ENCODE assay signal across 12 cellular contexts in the genomic region with DNA sequence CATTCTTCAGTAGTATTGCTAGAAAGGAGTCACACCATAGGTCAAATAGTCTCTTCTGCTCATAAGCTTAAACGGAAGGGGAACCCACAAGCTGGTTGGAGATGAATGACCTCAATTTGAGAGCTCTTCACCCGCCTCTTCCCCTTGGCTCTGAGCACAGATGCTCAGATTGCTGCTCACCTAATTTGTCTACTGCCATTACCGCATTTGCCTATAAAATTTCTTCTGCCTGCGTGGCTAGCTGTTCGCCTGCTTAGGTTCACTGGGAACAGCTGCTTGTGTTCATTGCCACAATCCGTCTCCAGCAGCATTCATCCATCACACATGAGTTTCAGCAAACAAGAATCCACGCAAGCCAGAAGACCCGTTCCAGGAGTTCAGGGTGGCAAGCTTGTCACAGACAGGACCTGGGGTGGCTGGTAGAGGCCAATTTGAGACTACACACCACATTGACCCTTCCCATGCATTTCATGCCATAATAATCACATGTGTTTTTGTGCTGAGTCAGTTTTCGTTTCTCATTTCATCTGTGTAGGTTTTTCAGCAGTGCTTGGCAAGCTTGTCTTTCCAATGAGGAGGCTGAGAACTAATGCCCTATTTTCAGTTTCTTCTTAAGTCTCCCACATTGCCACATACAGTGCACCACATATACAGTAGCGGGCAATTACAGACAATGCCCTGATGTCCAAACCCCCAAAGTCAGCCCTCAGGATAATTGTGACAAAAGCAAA. TPM values are rescaled to one million over a fixed set of nuclear protein-coding genes. Genes with fewer than 3 reads are reported as not detected.
DNase-seq lines count a peak whose midpoint lies in the region; ATAC-seq, FAIRE-seq and TF ChIP-seq lines count a peak whose summit lies in the region.
"Had no signal": no experiment of that assay in that cellular context is flagged by ENCODE, and none has a peak within 500 bp of the region (broad histone marks: within the 10 kb centered on the region; RNA-seq: fewer than 3 reads in every experiment).

No MANE protein-coding gene starts in this region.

- H3K4me3 ChIP-seq in A549: no peak overlapping the region
- H3K4me3 ChIP-seq in WI38 (ENCODE audit: low read depth, low read length): peak overlapping the region; percentile 7; the same call in 1 of the 2 replicates
- H3K4me3 ChIP-seq in MM.1S (ENCODE audit: low read length): no peak overlapping the region

- H3F3A ChIP-seq in MM.1S (ENCODE audit: insufficient read depth, low read length): no peaks in the 10 kb centered on the region

- CTCF ChIA-PET in A549 (lab: Yijun Ruan, JAX): interaction anchor here (0.6 to 1.6 kb wide), 5 partner anchors 57 to 654 kb away, joined by 3 to 4 read pairs (median 4); no protein-coding TSS in a partner anchor

- 88% methylated on average over 10 of the region's 10 CpGs for WGBS in A549 (ENCODE audit: missing lambda C conversion rate)

- no peaks in the 10 kb centered on the region for H4K20me1 ChIP-seq in MM.1S (ENCODE audit: insufficient read depth, low read length)

- no peak for TF ChIP-seq POLR2A in A549 (IDR thresholded peaks at IDR 0.05; ENCODE audit: low read length)

- TF ChIP-seq EP300 in A549 (IDR thresholded peaks at IDR 0.05): no peak

- no peaks in the 10 kb centered on the region for H3K79me2 ChIP-seq in MM.1S (ENCODE audit: low read length)

- POLR2A ChIA-PET in A549 (lab: Yijun Ruan, JAX): no interaction called here

- H3K9me2 ChIP-seq in MM.1S (replicated peaks; ENCODE audit: insufficient read depth, low read length): no peaks in the 10 kb centered on the region

- no peak overlapping the region for H3K9ac ChIP-seq in MM.1S (ENCODE audit: low read length)

- no peak for DNase-seq in A549 (ENCODE audit: low read depth in 1 of 2, low spot score in 1 of 2)
- DNase-seq in NCI-H1048 (lab: John Stamatoyannopoulos, UW): peak; percentile 52
- DNase-seq in NCI-H524 treated with DMSO at 0.1 percent for 48 hours (lab: John Stamatoyannopoulos, UW): no peak
- no peak for DNase-seq in NK-92 treated with Interleukin-12 subunit alpha and Interleukin-12 subunit beta, amount 100 ng/mL, for 24 hours (lab: John Stamatoyannopoulos, UW)
- DNase-seq in MM.1S: no peak
- DNase-seq: activated B cell treated with CpG ODN at 0.5 μM for 24 hours; activated T-cell treated with anti-CD3 and anti-CD28 coated beads, Interleukin-2, amount 50 U/mL, for 24 hours; NCI-H1930 had no signal

- H3K9me3 ChIP-seq in A549: peaks cover 18% of the 10 kb centered on the region
- H3K9me3 ChIP-seq in MM.1S (replicated peaks; ENCODE audit: insufficient read depth, low read length): no peaks in the 10 kb centered on the region

- TF ChIP-seq RAD21 in A549 (conservative IDR thresholded peaks at IDR 0.05 in 1 of 2, IDR thresholded peaks at IDR 0.05 in 1 of 2): no peak

- ATAC-seq in A549 (no peak), GM19328 (IDR thresholded peaks at IDR 0.05; ENCODE audit: unreplicated experiment) (peak; percentile 76), HG02973 (IDR thresholded peaks at IDR 0.05; ENCODE audit: unreplicated experiment) (no peak)
- ATAC-seq: Right ventricle myocardium inferior had no signal

- H3K4me2 ChIP-seq in A549: no peak overlapping the region
- H3K4me2 ChIP-seq in MM.1S (ENCODE audit: low read depth, low read length): no peak overlapping the region

- H3K27ac ChIP-seq in A549 (peak overlapping the region in 1 of 2 experiments; percentile 50; a peak in 1 of 6 replicates), MM.1S (ENCODE audit: low read length) (no peak overlapping the region)

- no peak for TF ChIP-seq CTCF in A549 (IDR thresholded peaks at IDR 0.05)
- no peak for TF ChIP-seq CTCF in WI38 (IDR thresholded peaks at IDR 0.05; ENCODE audit: low read depth, low read length)
- no peak for TF ChIP-seq CTCF in MM.1S (IDR thresholded peaks at IDR 0.05; ENCODE audit: low read length)

- FAIRE-seq in A549 (lab: Jason Lieb, UNC): no peak

- H3K36me3 ChIP-seq in MM.1S (replicated peaks; ENCODE audit: insufficient read depth, low read length): no peaks in the 10 kb centered on the region

- no peaks in the 10 kb centered on the region for H3K27me3 ChIP-seq in MM.1S (replicated peaks; ENCODE audit: insufficient read depth, low read length)

- H3K4me1 ChIP-seq in A549: no peaks in the 10 kb centered on the region
- H3K4me1 ChIP-seq in MM.1S (ENCODE audit: low read length): no peaks in the 10 kb centered on the region

- H2AFZ ChIP-seq in MM.1S (ENCODE audit: low read length): no peak overlapping the region

TF ChIP-seq in A549, 52 proteins besides CTCF, POLR2A, EP300 and RAD21:
- TF ChIP-seq KDM1A (IDR thresholded peaks at IDR 0.05; ENCODE audit: low read depth): no peak
- peak; percentile 88 for TF ChIP-seq MAFK (IDR thresholded peaks at IDR 0.05; ENCODE audit: partially characterized antibody)

RNA-seq across cellular contexts. Expression of gene DNAH5, which starts 50.3 kb away (rescaled TPM):
- polyA plus RNA-seq in A549 (2011; rRNA removed): 1.0 TPM in 2 replicates
- 0.22 and 0.29 TPM in 2 replicates for polyA plus RNA-seq in A549 (2012; cell fraction: cytosol; rRNA removed)
- polyA plus RNA-seq in A549 (2012; cell fraction: nucleus; rRNA removed): 0.38 and 0.59 TPM in 2 replicates
- polyA plus RNA-seq in A549 (2017; fragmentation: RNase III; extraction: RNeasy Plus Mini Kit Qiagen cat#74134 plus additional on column Dnase treatment): 0.15 to 0.24 TPM (median 0.21 TPM) in 3 replicates
- 1.8 and 2.3 TPM in 2 replicates for polyA minus RNA-seq in A549 (2011; rRNA and poly(A)+ RNA removed)
